ENCODE assay signal across 21 cellular contexts in genomic region chr3:81274671-81275070, GRCh38.
"Had no signal": no experiment of that assay in that cellular context is flagged by ENCODE, and none has a peak within 500 bp of the region (broad histone marks: within the 10 kb centered on the region; RNA-seq: fewer than 3 reads in every experiment).

No MANE protein-coding gene starts in this region.

- H3K4me2 ChIP-seq: hepatocyte had no signal

- H3K79me2 ChIP-seq: hepatocyte, parathyroid adenoma had no signal

- H3K27me3 ChIP-seq: esophagus squamous epithelium, hepatocyte, sigmoid colon, transverse colon had no signal

- H3K27ac ChIP-seq: esophagus squamous epithelium, hepatocyte, parathyroid adenoma, psoas muscle, sigmoid colon, skin epidermis, thoracic aorta, transverse colon had no signal

- DNase-seq: esophagus squamous epithelium; foreskin melanocyte; head of caudate nucleus; left colon; left ventricle myocardium superior; mesendoderm; naive B cell; occipital lobe; psoas muscle; retina; sigmoid colon; stimulated activated CD4-positive, alpha-beta T cell treated with anti-CD3 and anti-CD28 coated beads, Interleukin-2, amount 100 ng/mL, for 24 hours; stimulated activated CD4-positive, alpha-beta T cell treated with anti-CD3 and anti-CD28 coated beads, Interleukin-4, amount 100 ng/mL, for 4 hours; stimulated activated naive B cell treated with anti-CD40 and anti-IgM and Interleukin-4, amounts not matched to agents 10 μg/mL and 1 μg/mL and 100 μg/mL, for 72 hours; stimulated activated naive CD8-positive, alpha-beta T cell treated with anti-CD3 and anti-CD28 coated beads, Interleukin-15, amount 100 ng/mL, for 72 hours; transverse colon had no signal

- ATAC-seq: left colon; left ventricle myocardium superior; psoas muscle; stimulated activated naive B cell treated with anti-CD40 and anti-IgM and Interleukin-4, amounts not matched to agents 10 μg/mL and 1 μg/mL and 100 μg/mL, for 72 hours; stimulated activated naive CD8-positive, alpha-beta T cell treated with anti-CD3 and anti-CD28 coated beads, Interleukin-15, amount 100 ng/mL, for 72 hours had no signal

- H2AFZ ChIP-seq: hepatocyte, parathyroid adenoma had no signal

- H3K4me3 ChIP-seq: esophagus squamous epithelium, hepatocyte, lung, psoas muscle, sigmoid colon, skin epidermis, thoracic aorta, transverse colon had no signal

- H3K9me3 ChIP-seq: esophagus squamous epithelium, psoas muscle, sigmoid colon, thoracic aorta, transverse colon had no signal

- H3K9ac ChIP-seq: parathyroid adenoma had no signal

- H3K36me3 ChIP-seq: esophagus squamous epithelium, sigmoid colon, thoracic aorta, transverse colon had no signal

- H3K4me1 ChIP-seq: esophagus squamous epithelium, parathyroid adenoma, psoas muscle, sigmoid colon, transverse colon had no signal
